Comparison of ENCODE assay signal across 10 cellular contexts in genomic region chr14:65211341-65211987, GRCh38.
DNase-seq lines count a peak whose midpoint lies in the region; ATAC-seq and TF ChIP-seq lines count a peak whose summit lies in the region.
"Had no signal": no experiment of that assay in that cellular context is flagged by ENCODE, and none has a peak within 500 bp of the region (broad histone marks: within the 10 kb centered on the region; RNA-seq: fewer than 3 reads in every experiment).

No MANE protein-coding gene starts in this region.

- CTCF ChIA-PET in MCF 10A (lab: Yijun Ruan, JAX): interaction anchor here (0.6 to 1.2 kb wide), 4 partner anchors 12 to 1177 kb away, joined by 3 to 4 read pairs (median 4); no protein-coding TSS in a partner anchor

- no peaks in the 10 kb centered on the region for H3K36me3 Mint-ChIP-seq in MCF 10A (ENCODE audit: insufficient read depth, unreplicated experiment)
- no peaks in the 10 kb centered on the region for H3K36me3 Mint-ChIP-seq in naive thymus-derived CD8-positive, alpha-beta T cell

- no peaks in the 10 kb centered on the region for H3K9me3 Mint-ChIP-seq in MCF 10A (ENCODE audit: unreplicated experiment)
- no peaks in the 10 kb centered on the region for H3K9me3 Mint-ChIP-seq in naive thymus-derived CD8-positive, alpha-beta T cell

- no peaks in the 10 kb centered on the region for H3K9me2 ChIP-seq in SU-DHL-6 (replicated peaks; ENCODE audit: insufficient read depth, low read length)

- no peak overlapping the region for H3K4me3 ChIP-seq in breast epithelium
- no peak overlapping the region for H3K4me3 ChIP-seq in SU-DHL-6 (ENCODE audit: insufficient read depth, low read length, poor library complexity, severe bottlenecking)

- DNase-seq in MCF 10A (ENCODE audit: unreplicated experiment): peak; percentile 80
- no peak for DNase-seq in breast epithelium (ENCODE audit: low spot score in 2 of 2)
- DNase-seq in fibroblast of gingiva (ENCODE audit: low read depth): peak; percentile 53
- DNase-seq in mesenteric fat pad (ENCODE audit: low spot score): no peak
- no peak for DNase-seq in GF-D8 (lab: John Stamatoyannopoulos, UW)
- DNase-seq in naive thymus-derived CD8-positive, alpha-beta T cell: no peak
- DNase-seq: NCI-H82 had no signal

- ATAC-seq in naive thymus-derived CD8-positive, alpha-beta T cell: no peak
- no peak for ATAC-seq in GM18861 (IDR thresholded peaks at IDR 0.05; ENCODE audit: unreplicated experiment)

- peak overlapping the region; percentile 96 for H3K4me2 ChIP-seq in SU-DHL-6 (ENCODE audit: low read depth, low read length, poor library complexity, severe bottlenecking)

- TF ChIP-seq CTCF in MCF 10A (IDR thresholded peaks at IDR 0.05; ENCODE audit: unreplicated experiment) (no peak), breast epithelium (IDR thresholded peaks at IDR 0.05) (no peak), SU-DHL-6 (IDR thresholded peaks at IDR 0.05; ENCODE audit: insufficient read depth, low read length, poor library complexity, severe bottlenecking) (no peak)

- H4K20me1 ChIP-seq in SU-DHL-6 (ENCODE audit: low read depth, low read length): no peaks in the 10 kb centered on the region

- no peak overlapping the region for H3K27ac ChIP-seq in breast epithelium
- H3K27ac ChIP-seq in SU-DHL-6 (ENCODE audit: low read depth, low read length): peak overlapping the region; percentile 99
- H3K27ac ChIP-seq: neutrophil had no signal

- no peak overlapping the region for H2AFZ ChIP-seq in SU-DHL-6 (ENCODE audit: low read depth, low read length, severe bottlenecking)

- no peak for TF ChIP-seq POLR2A in breast epithelium (IDR thresholded peaks at IDR 0.05)

- peak overlapping the region; percentile 9 for H3K4me3 Mint-ChIP-seq in MCF 10A (ENCODE audit: unreplicated experiment)
- no peak overlapping the region for H3K4me3 Mint-ChIP-seq in naive thymus-derived CD8-positive, alpha-beta T cell

- POLR2A ChIA-PET in MCF 10A (lab: Yijun Ruan, JAX): interaction anchor here (0.6 to 1.0 kb wide), 4 partner anchors 26 to 869 kb away, joined by 3 to 4 read pairs (median 3); no protein-coding TSS in a partner anchor
- POLR2A ChIA-PET in naive thymus-derived CD8-positive, alpha-beta T cell (lab: Charles Lee): interaction anchor here (0.6 to 0.7 kb wide), 2 partner anchors 10 to 287 kb away, joined by 4 read pairs; no protein-coding TSS in a partner anchor

- no peaks in the 10 kb centered on the region for H3K4me1 ChIP-seq in breast epithelium

- H3K27me3 ChIP-seq in breast epithelium (no peaks in the 10 kb centered on the region), SU-DHL-6 (ENCODE audit: low read length) (no peaks in the 10 kb centered on the region)
- H3K27me3 ChIP-seq: neutrophil had no signal

- H3K79me2 ChIP-seq in SU-DHL-6 (ENCODE audit: insufficient read depth, low read length): no peaks in the 10 kb centered on the region

- intact Hi-C loops in MCF 10A (cut with micrococcal nuclease) (no loop called here), breast epithelium (cut with DNase I; ENCODE audit: low total_unique reads) (no loop called here)

- H3K9ac ChIP-seq in SU-DHL-6 (ENCODE audit: low read length): no peak overlapping the region

- H3K27ac Mint-ChIP-seq in MCF 10A (ENCODE audit: low read depth, unreplicated experiment): peak overlapping the region; percentile 81
- H3K27ac Mint-ChIP-seq in naive thymus-derived CD8-positive, alpha-beta T cell: peak overlapping the region in 1 of 10 donors; percentile 25

- no TSS peak for BruUV-seq in MCF 10A (replicated peaks; lab: Mats Ljungman, UMichigan)

- H3F3A ChIP-seq in SU-DHL-6 (ENCODE audit: insufficient read depth): peaks cover 45% of the 10 kb centered on the region

- peaks cover 17% of the 10 kb centered on the region for H3K4me1 Mint-ChIP-seq in MCF 10A (ENCODE audit: insufficient read depth, unreplicated experiment)
- H3K4me1 Mint-ChIP-seq in naive thymus-derived CD8-positive, alpha-beta T cell: peaks cover 16 to 45% (median 31%) of the 10 kb centered on the region in 4 donors

- H3K36me3 ChIP-seq in breast epithelium: no peaks in the 10 kb centered on the region
- H3K36me3 ChIP-seq in SU-DHL-6 (ENCODE audit: low read length): no peaks in the 10 kb centered on the region
- H3K36me3 ChIP-seq: neutrophil had no signal

- H3K9me3 ChIP-seq in breast epithelium (no peaks in the 10 kb centered on the region), SU-DHL-6 (ENCODE audit: insufficient read depth, low read length) (no peaks in the 10 kb centered on the region)
- H3K9me3 ChIP-seq: neutrophil had no signal

- no peaks in the 10 kb centered on the region for H3K27me3 Mint-ChIP-seq in MCF 10A (ENCODE audit: insufficient read depth, unreplicated experiment)
- H3K27me3 Mint-ChIP-seq in naive thymus-derived CD8-positive, alpha-beta T cell: no peaks in the 10 kb centered on the region

Comparison
In these comparisons a context has a peak if more than half of its experiments do, and no peak if none do; other contexts are left out.
1. DNase-seq: peak in MCF 10A (single experiment) and fibroblast of gingiva (single experiment); none in breast epithelium (0 of 2), mesenteric fat pad (single experiment), GF-D8 (single experiment) and naive thymus-derived CD8-positive, alpha-beta T cell (0 of 10).